In the genomic region with DNA sequence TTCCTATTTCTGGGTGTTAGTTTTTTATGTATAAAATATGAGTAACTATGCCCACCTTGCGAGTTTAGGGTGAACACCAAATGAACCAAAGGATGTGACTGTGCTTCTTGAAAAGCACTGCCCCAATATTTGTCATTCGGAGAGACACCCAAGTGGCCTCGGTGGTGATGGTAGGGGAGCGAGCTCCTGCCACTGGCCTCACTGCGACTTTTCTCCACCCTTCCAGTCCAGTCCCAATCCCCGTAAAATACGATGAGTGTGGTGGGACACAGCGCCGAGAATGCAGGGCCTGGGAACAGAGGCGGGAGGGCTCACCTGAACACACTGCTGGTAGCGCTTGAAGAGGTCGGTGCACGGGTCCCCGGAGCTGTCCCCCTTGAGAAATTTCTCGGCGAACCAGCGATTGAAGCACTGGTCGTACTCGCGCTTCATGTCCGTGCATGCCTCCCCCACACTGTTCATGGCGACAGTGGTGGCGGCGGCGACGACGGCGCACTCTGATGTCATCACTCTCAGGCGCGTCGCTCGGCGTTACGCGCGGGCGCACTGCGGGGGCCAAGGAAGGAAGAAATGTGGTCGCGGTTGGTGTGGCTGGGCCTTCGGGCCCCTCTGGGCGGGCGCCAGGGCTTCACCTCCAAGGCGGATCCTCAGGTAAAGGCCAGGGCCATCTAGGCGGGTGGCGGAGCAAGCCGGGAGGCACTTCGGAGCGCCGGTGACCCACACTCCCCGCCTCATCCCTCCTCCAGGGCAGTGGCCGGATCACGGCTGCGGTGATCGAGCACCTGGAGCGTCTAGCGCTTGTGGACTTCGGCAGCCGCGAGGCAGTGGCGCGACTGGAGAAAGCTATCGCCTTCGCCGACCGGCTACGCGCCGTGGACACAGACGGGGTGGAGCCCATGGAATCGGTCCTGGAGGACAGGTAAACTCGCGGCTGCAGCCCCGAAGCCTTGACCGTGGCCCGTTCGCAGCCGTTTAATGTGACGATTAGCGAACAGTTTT, we compare ENCODE assay signal across 1 cellular context.
TF ChIP-seq lines count a peak whose summit lies in the region.

A gene with protein sequence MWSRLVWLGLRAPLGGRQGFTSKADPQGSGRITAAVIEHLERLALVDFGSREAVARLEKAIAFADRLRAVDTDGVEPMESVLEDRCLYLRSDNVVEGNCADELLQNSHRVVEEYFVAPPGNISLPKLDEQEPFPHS (plus strand): TSS at position 534 of the 999 bp plus-strand sequence. CDS start 37 bp downstream, at position 571.
A gene (minus strand): TSS at position 474 of the 999 bp plus-strand sequence. CDS start 12 bp downstream, at position 462.

TF ChIP-seq in HepG2, 621 proteins besides CTCF, POLR2A, EP300 and RAD21 (continued from another document):
- TF ChIP-seq, protein P1, sequence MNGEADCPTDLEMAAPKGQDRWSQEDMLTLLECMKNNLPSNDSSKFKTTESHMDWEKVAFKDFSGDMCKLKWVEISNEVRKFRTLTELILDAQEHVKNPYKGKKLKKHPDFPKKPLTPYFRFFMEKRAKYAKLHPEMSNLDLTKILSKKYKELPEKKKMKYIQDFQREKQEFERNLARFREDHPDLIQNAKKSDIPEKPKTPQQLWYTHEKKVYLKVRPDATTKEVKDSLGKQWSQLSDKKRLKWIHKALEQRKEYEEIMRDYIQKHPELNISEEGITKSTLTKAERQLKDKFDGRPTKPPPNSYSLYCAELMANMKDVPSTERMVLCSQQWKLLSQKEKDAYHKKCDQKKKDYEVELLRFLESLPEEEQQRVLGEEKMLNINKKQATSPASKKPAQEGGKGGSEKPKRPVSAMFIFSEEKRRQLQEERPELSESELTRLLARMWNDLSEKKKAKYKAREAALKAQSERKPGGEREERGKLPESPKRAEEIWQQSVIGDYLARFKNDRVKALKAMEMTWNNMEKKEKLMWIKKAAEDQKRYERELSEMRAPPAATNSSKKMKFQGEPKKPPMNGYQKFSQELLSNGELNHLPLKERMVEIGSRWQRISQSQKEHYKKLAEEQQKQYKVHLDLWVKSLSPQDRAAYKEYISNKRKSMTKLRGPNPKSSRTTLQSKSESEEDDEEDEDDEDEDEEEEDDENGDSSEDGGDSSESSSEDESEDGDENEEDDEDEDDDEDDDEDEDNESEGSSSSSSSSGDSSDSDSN (CRISPR knock-in tag; IDR thresholded peaks at IDR 0.05): peak; percentile 94
- TF ChIP-seq FOXO1 (CRISPR knock-in tag; IDR thresholded peaks at IDR 0.05): peak; percentile 48
- peak; percentile 57; the same call in 1 of the 2 replicates for TF ChIP-seq ZNF761 (CRISPR knock-in tag; conservative IDR thresholded peaks at IDR 0.05)
- peak; percentile 91; the same call in 1 of the 2 replicates for TF ChIP-seq ZZZ3 (CRISPR knock-in tag; IDR thresholded peaks at IDR 0.05; ENCODE audit: borderline replicate concordance)
- TF ChIP-seq CREB1 (IDR thresholded peaks at IDR 0.05): peak; percentile 99
- peak; percentile 100 for TF ChIP-seq CREB1 (CRISPR knock-in tag; IDR thresholded peaks at IDR 0.05)
- no peak for TF ChIP-seq ZNF20 (CRISPR knock-in tag; IDR thresholded peaks at IDR 0.05)
- TF ChIP-seq THAP11 (CRISPR knock-in tag; IDR thresholded peaks at IDR 0.05): peak; percentile 95
- TF ChIP-seq ZNF75D (CRISPR knock-in tag; IDR thresholded peaks at IDR 0.05; ENCODE audit: borderline replicate concordance): no peak
- TF ChIP-seq ZNF317 (CRISPR knock-in tag; IDR thresholded peaks at IDR 0.05): peak; percentile 77; the same call in 1 of the 2 replicates
- TF ChIP-seq SNAI1 (CRISPR knock-in tag; IDR thresholded peaks at IDR 0.05; ENCODE audit: borderline replicate concordance): peak; percentile 83; the same call in 1 of the 2 replicates
- TF ChIP-seq TAF15 (IDR thresholded peaks at IDR 0.05; ENCODE audit: low read depth, low read length, poor library complexity, severe bottlenecking): peak; percentile 86
- TF ChIP-seq MLLT10 (CRISPR knock-in tag; IDR thresholded peaks at IDR 0.05): no peak
- no peak; the same call in 1 of the 2 replicates for TF ChIP-seq ZSCAN31 (CRISPR knock-in tag; IDR thresholded peaks at IDR 0.05; ENCODE audit: low read depth)
- TF ChIP-seq ZNF780A (CRISPR knock-in tag; IDR thresholded peaks at IDR 0.05): peak; percentile 69; the same call in 1 of the 2 replicates
- no peak; a peak in 1 of 4 replicates for TF ChIP-seq NR2F1 (CRISPR knock-in tag; IDR thresholded peaks at IDR 0.05)
- TF ChIP-seq NONO (IDR thresholded peaks at IDR 0.05): no peak
- TF ChIP-seq NONO (CRISPR knock-in tag; conservative IDR thresholded peaks at IDR 0.05): peak; percentile 98
- TF ChIP-seq NFKBIZ (CRISPR knock-in tag; IDR thresholded peaks at IDR 0.05): peak; percentile 62
- TF ChIP-seq ZNF83 (CRISPR knock-in tag; IDR thresholded peaks at IDR 0.05; ENCODE audit: borderline replicate concordance): peak; percentile 73; the same call in 1 of the 2 replicates
- TF ChIP-seq, protein P2, sequence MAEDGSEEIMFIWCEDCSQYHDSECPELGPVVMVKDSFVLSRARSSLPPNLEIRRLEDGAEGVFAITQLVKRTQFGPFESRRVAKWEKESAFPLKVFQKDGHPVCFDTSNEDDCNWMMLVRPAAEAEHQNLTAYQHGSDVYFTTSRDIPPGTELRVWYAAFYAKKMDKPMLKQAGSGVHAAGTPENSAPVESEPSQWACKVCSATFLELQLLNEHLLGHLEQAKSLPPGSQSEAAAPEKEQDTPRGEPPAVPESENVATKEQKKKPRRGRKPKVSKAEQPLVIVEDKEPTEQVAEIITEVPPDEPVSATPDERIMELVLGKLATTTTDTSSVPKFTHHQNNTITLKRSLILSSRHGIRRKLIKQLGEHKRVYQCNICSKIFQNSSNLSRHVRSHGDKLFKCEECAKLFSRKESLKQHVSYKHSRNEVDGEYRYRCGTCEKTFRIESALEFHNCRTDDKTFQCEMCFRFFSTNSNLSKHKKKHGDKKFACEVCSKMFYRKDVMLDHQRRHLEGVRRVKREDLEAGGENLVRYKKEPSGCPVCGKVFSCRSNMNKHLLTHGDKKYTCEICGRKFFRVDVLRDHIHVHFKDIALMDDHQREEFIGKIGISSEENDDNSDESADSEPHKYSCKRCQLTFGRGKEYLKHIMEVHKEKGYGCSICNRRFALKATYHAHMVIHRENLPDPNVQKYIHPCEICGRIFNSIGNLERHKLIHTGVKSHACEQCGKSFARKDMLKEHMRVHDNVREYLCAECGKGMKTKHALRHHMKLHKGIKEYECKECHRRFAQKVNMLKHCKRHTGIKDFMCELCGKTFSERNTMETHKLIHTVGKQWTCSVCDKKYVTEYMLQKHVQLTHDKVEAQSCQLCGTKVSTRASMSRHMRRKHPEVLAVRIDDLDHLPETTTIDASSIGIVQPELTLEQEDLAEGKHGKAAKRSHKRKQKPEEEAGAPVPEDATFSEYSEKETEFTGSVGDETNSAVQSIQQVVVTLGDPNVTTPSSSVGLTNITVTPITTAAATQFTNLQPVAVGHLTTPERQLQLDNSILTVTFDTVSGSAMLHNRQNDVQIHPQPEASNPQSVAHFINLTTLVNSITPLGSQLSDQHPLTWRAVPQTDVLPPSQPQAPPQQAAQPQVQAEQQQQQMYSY (CRISPR knock-in tag; IDR thresholded peaks at IDR 0.05): 0 out of 2 replicates have a peak, but pooled peaks have one; percentile 30
- TF ChIP-seq ZNF619 (CRISPR knock-in tag; IDR thresholded peaks at IDR 0.05): peak; percentile 79; the same call in 1 of the 2 replicates
- TF ChIP-seq ZMYM3 (CRISPR knock-in tag; IDR thresholded peaks at IDR 0.05): no peak
- no peak for TF ChIP-seq RCOR2 (CRISPR knock-in tag; IDR thresholded peaks at IDR 0.05)
- TF ChIP-seq TBX2 (CRISPR knock-in tag; IDR thresholded peaks at IDR 0.05; ENCODE audit: borderline replicate concordance): peak; percentile 89
- peak; percentile 96; the same call in 1 of the 2 replicates for TF ChIP-seq ZBTB3 (CRISPR knock-in tag; IDR thresholded peaks at IDR 0.05; ENCODE audit: borderline replicate concordance, low read depth)
- TF ChIP-seq RBM22 (optimal IDR thresholded peaks at IDR 0.05; ENCODE audit: low read length): peak; percentile 70
